1 cellular context compared by ENCODE assay signal in the genomic region with DNA sequence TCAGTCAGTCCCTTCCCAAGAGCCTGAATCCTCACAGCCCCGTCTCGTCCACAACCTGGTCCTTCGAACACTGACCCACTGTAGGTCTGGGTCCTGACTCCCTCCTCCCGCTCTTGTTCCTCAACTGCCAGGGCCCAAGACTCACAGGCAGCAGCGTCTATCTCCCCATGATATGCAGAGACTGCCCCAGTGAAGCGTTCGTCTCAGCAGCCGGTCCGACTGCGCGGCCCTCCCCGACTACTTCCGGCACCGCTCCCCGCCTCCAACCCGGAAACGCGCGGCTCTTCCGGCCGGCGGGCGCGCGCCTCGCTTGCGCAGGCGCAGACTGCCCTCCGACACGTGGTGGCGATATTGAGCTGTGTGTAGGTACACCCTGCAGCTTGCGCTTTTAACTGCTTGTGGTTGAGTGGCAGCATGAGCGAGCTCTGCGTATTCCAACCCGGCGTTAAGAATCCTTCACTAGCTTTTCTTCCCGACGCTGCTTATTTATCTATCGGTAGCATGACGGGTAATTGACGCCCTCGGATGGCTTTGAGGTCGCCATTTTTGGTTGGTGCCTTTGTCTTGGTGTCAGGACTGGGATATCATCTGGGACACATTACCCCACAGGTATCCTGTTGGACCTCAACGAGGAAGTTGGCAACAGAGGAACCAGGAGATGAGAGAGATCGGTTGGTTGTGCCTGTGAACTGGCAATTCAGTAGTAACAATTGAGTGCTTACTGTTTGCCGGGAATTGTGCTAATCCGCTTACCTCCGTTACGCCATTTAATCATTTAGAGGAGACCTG.
TF ChIP-seq lines count a peak whose summit lies in the region.

TAF12 (minus strand) TSS at position 221 of the 789 bp plus-strand sequence. CDS start 20,986 bp downstream, outside the sequence.

TF ChIP-seq in GM12878, 131 proteins besides CTCF, POLR2A, EP300 and RAD21 (continued from another document and continues in another):
- TF ChIP-seq KDM1A (IDR thresholded peaks at IDR 0.05; ENCODE audit: borderline replicate concordance) (no peak), ELK1 (IDR thresholded peaks at IDR 0.05; ENCODE audit: low read depth, low read length) (peak; percentile 91), TCF7 (IDR thresholded peaks at IDR 0.05; ENCODE audit: borderline replicate concordance) (no peak), MEF2A (IDR thresholded peaks at IDR 0.05; ENCODE audit: insufficient read depth, low read depth, low read length) (0 out of 2 replicates have a peak, but pooled peaks have one; percentile 10), ATF2 (IDR thresholded peaks at IDR 0.05; ENCODE audit: low read length) (no peak), TCF12 (IDR thresholded peaks at IDR 0.05; ENCODE audit: low read depth, low read length) (no peak), DPF2 (IDR thresholded peaks at IDR 0.05) (no peak), ATF7 (IDR thresholded peaks at IDR 0.05; ENCODE audit: low read depth) (peak; percentile 46; the same call in 1 of the 2 replicates), POLR2AphosphoS2 (IDR thresholded peaks at IDR 0.05; ENCODE audit: low read depth, low read length) (peak; percentile 79), ETV6 (conservative IDR thresholded peaks at IDR 0.05 in 1 of 2, IDR thresholded peaks at IDR 0.05 in 1 of 2; ENCODE audit: borderline replicate concordance in 1 of 2, low read depth in 1 of 2) (peak in 1 of 2 experiments; percentile 90; a peak in 1 of 4 replicates), SREBF2 (IDR thresholded peaks at IDR 0.05; ENCODE audit: low read length) (peak; percentile 42; the same call in 1 of the 2 replicates), GABPA (IDR thresholded peaks at IDR 0.05; ENCODE audit: low read depth) (peak; percentile 93), SP1 (IDR thresholded peaks at IDR 0.05; ENCODE audit: low read depth, low read length) (peak; percentile 26), REST (IDR thresholded peaks at IDR 0.05; ENCODE audit: low read depth, low read length) (no peak), SIN3A (IDR thresholded peaks at IDR 0.05; ENCODE audit: low read depth, low read length) (peak; percentile 64; the same call in 1 of the 2 replicates), BACH1 (IDR thresholded peaks at IDR 0.05; ENCODE audit: borderline replicate concordance) (peak; percentile 76), CHD2 (IDR thresholded peaks at IDR 0.05; ENCODE audit: borderline replicate concordance, low read depth, low read length) (peak; percentile 59; the same call in 1 of the 2 replicates), CBX5 (IDR thresholded peaks at IDR 0.05; ENCODE audit: low read depth) (peak; percentile 83; the same call in 1 of the 2 replicates), CEBPB (IDR thresholded peaks at IDR 0.05; ENCODE audit: borderline replicate concordance in 1 of 2, low read depth in 2 of 2, low read length in 2 of 2) (no peak), HDAC6 (IDR thresholded peaks at IDR 0.05; ENCODE audit: unreplicated experiment) (no peak), NFYA (IDR thresholded peaks at IDR 0.05; ENCODE audit: borderline replicate concordance, low read depth, low read length) (no peak), MXI1 (IDR thresholded peaks at IDR 0.05; ENCODE audit: low read depth, low read length) (peak; percentile 99), NFIC (IDR thresholded peaks at IDR 0.05; ENCODE audit: low read depth, low read length) (no peak), ZNF207 (IDR thresholded peaks at IDR 0.05; ENCODE audit: borderline replicate concordance) (peak; percentile 91; the same call in 1 of the 2 replicates), FOS (IDR thresholded peaks at IDR 0.05; ENCODE audit: borderline replicate concordance, extremely low read depth, insufficient read length) (no peak), ZNF274 (IDR thresholded peaks at IDR 0.05; ENCODE audit: insufficient read depth, insufficient read length) (no peak), TCF3 (IDR thresholded peaks at IDR 0.05; ENCODE audit: borderline replicate concordance, insufficient read depth, low read depth, low read length) (peak; percentile 81), ZNF384 (IDR thresholded peaks at IDR 0.05; ENCODE audit: borderline replicate concordance, low read depth, low read length) (no peak), HDGF (IDR thresholded peaks at IDR 0.05) (peak; percentile 65; the same call in 1 of the 2 replicates), GATAD2B (conservative IDR thresholded peaks at IDR 0.05; ENCODE audit: low read depth) (0 out of 2 replicates have a peak, but pooled peaks have one; percentile 38), TAF1 (IDR thresholded peaks at IDR 0.05; ENCODE audit: borderline replicate concordance, low read depth, low read length) (peak; percentile 97), ZNF217 (IDR thresholded peaks at IDR 0.05) (0 out of 2 replicates have a peak, but pooled peaks have one; percentile 38), FOXM1 (IDR thresholded peaks at IDR 0.05; ENCODE audit: low read depth, low read length) (no peak), BMI1 (IDR thresholded peaks at IDR 0.05; ENCODE audit: borderline replicate concordance) (0 out of 2 replicates have a peak, but pooled peaks have one; percentile 11), MYB (IDR thresholded peaks at IDR 0.05; ENCODE audit: borderline replicate concordance, low read depth, low read length) (no peak), RCOR1 (conservative IDR thresholded peaks at IDR 0.05; ENCODE audit: low read depth, low read length) (no peak), RUNX3 (IDR thresholded peaks at IDR 0.05; ENCODE audit: low read length) (peak; percentile 87), IRF3 (IDR thresholded peaks at IDR 0.05) (no peak), PAX5 (IDR thresholded peaks at IDR 0.05; ENCODE audit: borderline replicate concordance, low read depth, low read length) (peak; percentile 70; the same call in 1 of the 2 replicates), SMAD5 (IDR thresholded peaks at IDR 0.05; ENCODE audit: low read depth) (peak; percentile 90)
- TF ChIP-seq, protein P1, sequence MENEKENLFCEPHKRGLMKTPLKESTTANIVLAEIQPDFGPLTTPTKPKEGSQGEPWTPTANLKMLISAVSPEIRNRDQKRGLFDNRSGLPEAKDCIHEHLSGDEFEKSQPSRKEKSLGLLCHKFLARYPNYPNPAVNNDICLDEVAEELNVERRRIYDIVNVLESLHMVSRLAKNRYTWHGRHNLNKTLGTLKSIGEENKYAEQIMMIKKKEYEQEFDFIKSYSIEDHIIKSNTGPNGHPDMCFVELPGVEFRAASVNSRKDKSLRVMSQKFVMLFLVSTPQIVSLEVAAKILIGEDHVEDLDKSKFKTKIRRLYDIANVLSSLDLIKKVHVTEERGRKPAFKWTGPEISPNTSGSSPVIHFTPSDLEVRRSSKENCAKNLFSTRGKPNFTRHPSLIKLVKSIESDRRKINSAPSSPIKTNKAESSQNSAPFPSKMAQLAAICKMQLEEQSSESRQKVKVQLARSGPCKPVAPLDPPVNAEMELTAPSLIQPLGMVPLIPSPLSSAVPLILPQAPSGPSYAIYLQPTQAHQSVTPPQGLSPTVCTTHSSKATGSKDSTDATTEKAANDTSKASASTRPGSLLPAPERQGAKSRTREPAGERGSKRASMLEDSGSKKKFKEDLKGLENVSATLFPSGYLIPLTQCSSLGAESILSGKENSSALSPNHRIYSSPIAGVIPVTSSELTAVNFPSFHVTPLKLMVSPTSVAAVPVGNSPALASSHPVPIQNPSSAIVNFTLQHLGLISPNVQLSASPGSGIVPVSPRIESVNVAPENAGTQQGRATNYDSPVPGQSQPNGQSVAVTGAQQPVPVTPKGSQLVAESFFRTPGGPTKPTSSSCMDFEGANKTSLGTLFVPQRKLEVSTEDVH (IDR thresholded peaks at IDR 0.05; ENCODE audit: low read depth, partially characterized antibody): peak; percentile 59
- TF ChIP-seq, protein P2, sequence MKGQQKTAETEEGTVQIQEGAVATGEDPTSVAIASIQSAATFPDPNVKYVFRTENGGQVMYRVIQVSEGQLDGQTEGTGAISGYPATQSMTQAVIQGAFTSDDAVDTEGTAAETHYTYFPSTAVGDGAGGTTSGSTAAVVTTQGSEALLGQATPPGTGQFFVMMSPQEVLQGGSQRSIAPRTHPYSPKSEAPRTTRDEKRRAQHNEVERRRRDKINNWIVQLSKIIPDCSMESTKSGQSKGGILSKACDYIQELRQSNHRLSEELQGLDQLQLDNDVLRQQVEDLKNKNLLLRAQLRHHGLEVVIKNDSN (IDR thresholded peaks at IDR 0.05; ENCODE audit: borderline replicate concordance, extremely low read length, insufficient read depth, low read depth, low read length): peak; percentile 82
- TF ChIP-seq, protein P3, sequence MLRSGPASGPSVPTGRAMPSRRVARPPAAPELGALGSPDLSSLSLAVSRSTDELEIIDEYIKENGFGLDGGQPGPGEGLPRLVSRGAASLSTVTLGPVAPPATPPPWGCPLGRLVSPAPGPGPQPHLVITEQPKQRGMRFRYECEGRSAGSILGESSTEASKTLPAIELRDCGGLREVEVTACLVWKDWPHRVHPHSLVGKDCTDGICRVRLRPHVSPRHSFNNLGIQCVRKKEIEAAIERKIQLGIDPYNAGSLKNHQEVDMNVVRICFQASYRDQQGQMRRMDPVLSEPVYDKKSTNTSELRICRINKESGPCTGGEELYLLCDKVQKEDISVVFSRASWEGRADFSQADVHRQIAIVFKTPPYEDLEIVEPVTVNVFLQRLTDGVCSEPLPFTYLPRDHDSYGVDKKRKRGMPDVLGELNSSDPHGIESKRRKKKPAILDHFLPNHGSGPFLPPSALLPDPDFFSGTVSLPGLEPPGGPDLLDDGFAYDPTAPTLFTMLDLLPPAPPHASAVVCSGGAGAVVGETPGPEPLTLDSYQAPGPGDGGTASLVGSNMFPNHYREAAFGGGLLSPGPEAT (IDR thresholded peaks at IDR 0.05; ENCODE audit: low read depth): peak; percentile 55
- TF ChIP-seq, protein P4, sequence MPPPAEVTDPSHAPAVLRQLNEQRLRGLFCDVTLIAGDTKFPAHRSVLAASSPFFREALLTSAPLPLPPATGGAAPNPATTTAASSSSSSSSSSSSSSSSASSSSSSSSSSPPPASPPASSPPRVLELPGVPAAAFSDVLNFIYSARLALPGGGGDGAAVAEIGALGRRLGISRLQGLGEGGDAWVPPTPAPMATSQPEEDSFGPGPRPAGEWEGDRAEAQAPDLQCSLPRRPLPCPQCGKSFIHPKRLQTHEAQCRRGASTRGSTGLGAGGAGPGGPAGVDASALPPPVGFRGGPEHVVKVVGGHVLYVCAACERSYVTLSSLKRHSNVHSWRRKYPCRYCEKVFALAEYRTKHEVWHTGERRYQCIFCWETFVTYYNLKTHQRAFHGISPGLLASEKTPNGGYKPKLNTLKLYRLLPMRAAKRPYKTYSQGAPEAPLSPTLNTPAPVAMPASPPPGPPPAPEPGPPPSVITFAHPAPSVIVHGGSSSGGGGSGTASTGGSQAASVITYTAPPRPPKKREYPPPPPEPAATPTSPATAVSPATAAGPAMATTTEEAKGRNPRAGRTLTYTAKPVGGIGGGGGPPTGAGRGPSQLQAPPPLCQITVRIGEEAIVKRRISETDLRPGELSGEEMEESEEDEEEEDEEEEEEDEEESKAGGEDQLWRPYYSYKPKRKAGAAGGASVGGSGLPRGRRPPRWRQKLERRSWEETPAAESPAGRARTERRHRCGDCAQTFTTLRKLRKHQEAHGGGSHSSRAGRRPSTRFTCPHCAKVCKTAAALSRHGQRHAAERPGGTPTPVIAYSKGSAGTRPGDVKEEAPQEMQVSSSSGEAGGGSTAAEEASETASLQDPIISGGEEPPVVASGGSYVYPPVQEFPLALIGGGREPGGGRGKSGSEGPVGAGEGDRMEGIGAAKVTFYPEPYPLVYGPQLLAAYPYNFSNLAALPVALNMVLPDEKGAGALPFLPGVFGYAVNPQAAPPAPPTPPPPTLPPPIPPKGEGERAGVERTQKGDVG (CRISPR knock-in tag; IDR thresholded peaks at IDR 0.05): 0 out of 2 replicates have a peak, but pooled peaks have one; percentile 68
